In the genomic region with DNA sequence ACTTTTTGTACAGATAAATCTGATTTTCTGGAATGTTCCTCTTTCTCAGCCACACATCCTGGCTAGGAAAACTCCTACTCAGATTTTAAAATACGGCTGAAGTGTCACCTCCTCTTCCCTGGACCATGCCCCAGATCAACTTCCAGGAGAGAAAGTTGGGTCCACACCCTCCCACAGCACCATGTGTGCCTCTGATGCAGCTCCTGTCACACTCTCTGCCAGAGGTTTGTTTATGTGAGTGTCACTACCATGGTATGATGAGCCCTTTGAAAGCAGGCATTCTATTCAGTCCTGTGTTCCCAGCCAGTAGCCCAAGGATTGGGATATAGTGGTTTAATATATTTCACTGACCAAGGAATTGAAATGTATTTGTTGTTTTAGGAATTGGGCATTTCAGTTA, we compare ENCODE assay signal across 18 cellular contexts.
"Had no signal": no experiment of that assay in that cellular context is flagged by ENCODE, and none has a peak within 500 bp of the region (broad histone marks: within the 10 kb centered on the region; RNA-seq: fewer than 3 reads in every experiment).

No MANE protein-coding gene starts in this region.

- H3K27me3 ChIP-seq: body of pancreas, colonic mucosa, gastrocnemius medialis, pancreas, sigmoid colon, spleen, tibial artery had no signal

- H3K36me3 ChIP-seq: colonic mucosa, gastrocnemius medialis, pancreas, sigmoid colon, spleen, tibial artery, WERI-Rb-1 had no signal

- H3K4me3 ChIP-seq: body of pancreas, colonic mucosa, gastrocnemius medialis, pancreas, sigmoid colon, spleen, tibial artery had no signal

- H3K9me3 ChIP-seq: body of pancreas, colonic mucosa, gastrocnemius medialis, pancreas, sigmoid colon, spleen, tibial artery had no signal

- H3K27me3 Mint-ChIP-seq: activated naive CD8-positive, alpha-beta T cell treated with anti-CD3 and anti-CD28 coated beads, Interleukin-2, amount 10 ng/mL, durations not matched to agents 7 days and 5 days had no signal

- H3K4me3 Mint-ChIP-seq: activated naive CD8-positive, alpha-beta T cell treated with anti-CD3 and anti-CD28 coated beads, Interleukin-2, amount 10 ng/mL, durations not matched to agents 7 days and 5 days had no signal

- H3K9me3 Mint-ChIP-seq: activated naive CD8-positive, alpha-beta T cell treated with anti-CD3 and anti-CD28 coated beads, Interleukin-2, amount 10 ng/mL, durations not matched to agents 7 days and 5 days had no signal

- H3K36me3 Mint-ChIP-seq: activated naive CD8-positive, alpha-beta T cell treated with anti-CD3 and anti-CD28 coated beads, Interleukin-2, amount 10 ng/mL, durations not matched to agents 7 days and 5 days had no signal

- H3K27ac ChIP-seq: body of pancreas, colonic mucosa, gastrocnemius medialis, pancreas, sigmoid colon, spleen, tibial artery, WERI-Rb-1 had no signal

- H3K4me1 Mint-ChIP-seq: activated naive CD8-positive, alpha-beta T cell treated with anti-CD3 and anti-CD28 coated beads, Interleukin-2, amount 10 ng/mL, durations not matched to agents 7 days and 5 days had no signal

- ATAC-seq: body of pancreas, gastrocnemius medialis, left lobe of liver, pancreas had no signal

- H3K27ac Mint-ChIP-seq: activated naive CD8-positive, alpha-beta T cell treated with anti-CD3 and anti-CD28 coated beads, Interleukin-2, amount 10 ng/mL, durations not matched to agents 7 days and 5 days had no signal

- DNase-seq: activated CD4-positive, alpha-beta T cell treated with anti-CD3 and anti-CD28 coated beads for 1 hour; activated naive CD4-positive, alpha-beta T cell; activated naive CD8-positive, alpha-beta T cell treated with anti-CD3 and anti-CD28 coated beads, Interleukin-2, amount 10 ng/mL, durations not matched to agents 7 days and 5 days; amygdala; body of pancreas; central memory CD4-positive, alpha-beta T cell; colonic mucosa; erythroblast; gastrocnemius medialis; head of caudate nucleus; kidney; pancreas; sigmoid colon; spleen; stimulated activated naive CD4-positive, alpha-beta T cell treated with Interleukin-2 at 50 U/mL for 16 hours; tibial artery; WERI-Rb-1 had no signal

- H3K4me1 ChIP-seq: body of pancreas, colonic mucosa, gastrocnemius medialis, pancreas, sigmoid colon had no signal
